Comparison of ENCODE assay signal across 23 cellular contexts in genomic region chr4:161505141-161505540, GRCh38.
"Had no signal": no experiment of that assay in that cellular context is flagged by ENCODE, and none has a peak within 500 bp of the region (broad histone marks: within the 10 kb centered on the region; RNA-seq: fewer than 3 reads in every experiment).

No MANE protein-coding gene starts in this region.

- DNase-seq: natural killer cell; occipital lobe; ovary; posterior cingulate gyrus; psoas muscle; right cardiac atrium; right lobe of liver; sigmoid colon; spleen; stimulated activated CD4-positive, alpha-beta T cell treated with anti-CD3 and anti-CD28 coated beads, Interleukin-12 subunit alpha, Interleukin-12 subunit beta, amount 100 ng/mL, for 4 hours; stimulated activated CD4-positive, alpha-beta T cell treated with anti-CD3 and anti-CD28 coated beads, Interleukin-1b, Interleukin-23, amount 100 ng/mL, for 48 hours; stimulated activated CD4-positive, alpha-beta T cell treated with anti-CD3 and anti-CD28 coated beads, Interleukin-4, amount 100 ng/mL, for 1 hour; stimulated activated CD4-positive, alpha-beta T cell treated with anti-CD3 and anti-CD28 coated beads, Interleukin-4, amount 100 ng/mL, for 4 hours; stimulated activated CD8-positive, alpha-beta memory T cell treated with anti-CD3 and anti-CD28 coated beads, Interleukin-4, amount 100 ng/mL, for 48 hours; stimulated activated naive CD4-positive, alpha-beta T cell; stimulated activated naive CD8-positive, alpha-beta T cell treated with anti-CD3 and anti-CD28 coated beads, Interleukin-15, amount 100 ng/mL, for 72 hours; stimulated activated naive CD8-positive, alpha-beta T cell treated with anti-CD3 and anti-CD28 coated beads, Interleukin-15, Interleukin-2, amounts not matched to agents 100 U/mL and 50 U/mL, for 24 hours; substantia nigra; testis; tibial artery; transverse colon; upper lobe of right lung; uterus had no signal
